Comparison of ENCODE assay signal across 8 cellular contexts in genomic region chr6:16964553-16965499, GRCh38.
DNase-seq lines count a peak whose midpoint lies in the region; ATAC-seq, FAIRE-seq and TF ChIP-seq lines count a peak whose summit lies in the region.

No MANE protein-coding gene starts in this region.

- no peak overlapping the region for H3K27ac Mint-ChIP-seq in activated CD8-positive, alpha-beta T cell treated with anti-CD3 and anti-CD28 coated beads for 36 hours

- H3K4me1 Mint-ChIP-seq in activated CD8-positive, alpha-beta T cell treated with anti-CD3 and anti-CD28 coated beads for 36 hours (ENCODE audit: low read depth): peaks cover 16% of the 10 kb centered on the region

- in situ Hi-C loops in ACHN (cut with HindIII; ENCODE audit: low pct_ligation_motif_present, low pct_unique_long_range_greater_than_20kb, low sequenced_read_pairs): no loop called here

- peak; percentile 77 for TF ChIP-seq CTCF in activated CD8-positive, alpha-beta T cell treated with anti-CD3 and anti-CD28 coated beads for 36 hours (IDR thresholded peaks at IDR 0.05)

- no peaks in the 10 kb centered on the region for H3K9me3 Mint-ChIP-seq in activated CD8-positive, alpha-beta T cell treated with anti-CD3 and anti-CD28 coated beads for 36 hours

- POLR2A ChIA-PET in activated CD8-positive, alpha-beta T cell treated with anti-CD3 and anti-CD28 coated beads for 36 hours (lab: Charles Lee): no interaction called here

- H3K4me3 Mint-ChIP-seq in activated CD8-positive, alpha-beta T cell treated with anti-CD3 and anti-CD28 coated beads for 36 hours: no peak overlapping the region

- CTCF ChIA-PET in activated CD8-positive, alpha-beta T cell treated with anti-CD3 and anti-CD28 coated beads for 36 hours (lab: Charles Lee): interaction anchor here (0.6 to 3.2 kb wide), 31 partner anchors 9 to 875 kb away, joined by 3 to 20 read pairs (median 4); no protein-coding TSS in a partner anchor

- DNase-seq in ACHN (peak; percentile 60), GM18507 (ENCODE audit: extremely low spot score, insufficient read length, low read depth) (peak; percentile 33), NCI-H774 (lab: John Stamatoyannopoulos, UW) (peak; percentile 50), lung microvascular endothelial cell (ENCODE audit: low read depth in 2 of 2) (peak; percentile 71)
- DNase-seq in activated CD8-positive, alpha-beta T cell treated with anti-CD3 and anti-CD28 coated beads for 36 hours: peak; percentile 82
- peak; percentile 1 for DNase-seq in effector CD8-positive, alpha-beta T cell (lab: John Stamatoyannopoulos, UW)
- DNase-seq in stimulated activated CD8-positive, alpha-beta memory T cell treated with anti-CD3 and anti-CD28 coated beads, Interleukin-15, amount 100 ng/mL, for 1 hour (ENCODE audit: low read depth): peak; percentile 38

- ATAC-seq in HG03175 (IDR thresholded peaks at IDR 0.05; ENCODE audit: unreplicated experiment): peak; percentile 93
- peak; percentile 98 for ATAC-seq in activated CD8-positive, alpha-beta T cell treated with anti-CD3 and anti-CD28 coated beads for 36 hours

- intact Hi-C loops in activated CD8-positive, alpha-beta T cell treated with anti-CD3 and anti-CD28 coated beads for 36 hours (cut with micrococcal nuclease): no loop called here

- H3K27me3 Mint-ChIP-seq in activated CD8-positive, alpha-beta T cell treated with anti-CD3 and anti-CD28 coated beads for 36 hours: peaks cover 21% of the 10 kb centered on the region

- H3K36me3 Mint-ChIP-seq in activated CD8-positive, alpha-beta T cell treated with anti-CD3 and anti-CD28 coated beads for 36 hours (ENCODE audit: low read depth): no peaks in the 10 kb centered on the region

- peak; percentile 71 for FAIRE-seq in GM18507 (lab: Jason Lieb, UNC)

Comparison
In these comparisons a context has a peak if more than half of its experiments do, and no peak if none do; other contexts are left out.
1. Peak in every context shown above with its lines: DNase-seq and ATAC-seq.
2. DNase-seq: peak in every context shown above with its lines; median percentile 82 in activated CD8-positive, alpha-beta T cell treated with anti-CD3 and anti-CD28 coated beads for 36 hours; 71 in lung microvascular endothelial cell; 60 in ACHN; 50 in NCI-H774; 38 in stimulated activated CD8-positive, alpha-beta memory T cell treated with anti-CD3 and anti-CD28 coated beads, Interleukin-15, amount 100 ng/mL, for 1 hour; 33 in GM18507; 1 in effector CD8-positive, alpha-beta T cell.